In the genomic region with DNA sequence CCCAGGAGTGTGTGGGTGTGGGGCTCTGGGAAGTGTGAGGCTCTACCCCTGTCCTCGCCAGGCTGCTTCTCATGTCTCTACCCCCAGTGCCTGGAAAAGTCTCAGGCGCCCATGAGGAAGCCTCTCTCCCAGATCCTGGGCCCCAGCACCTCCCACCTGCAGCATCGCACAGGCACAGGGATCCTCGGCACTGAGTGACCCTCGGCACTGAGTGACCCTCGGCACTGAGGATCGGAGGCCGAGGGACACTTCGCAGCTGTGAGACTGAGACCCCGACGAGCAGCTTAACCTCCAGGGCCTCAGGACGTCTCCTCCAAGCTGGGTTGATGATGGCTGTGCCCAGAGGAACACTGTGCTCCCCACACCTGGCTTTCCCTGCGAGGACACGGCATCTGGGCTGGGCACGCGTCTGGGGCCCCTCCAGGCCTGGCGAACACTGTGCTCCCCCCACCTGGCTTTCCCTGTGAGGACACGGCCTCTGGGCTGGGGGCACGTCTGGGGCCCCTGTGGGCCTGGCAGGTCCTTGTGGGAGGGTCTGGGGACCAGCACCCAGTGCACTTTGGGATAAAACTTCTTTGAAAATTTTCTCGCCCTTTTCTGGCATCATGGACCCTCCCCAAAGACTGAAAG, we compare ENCODE assay signal across 11 cellular contexts.
"Had no signal": no experiment of that assay in that cellular context is flagged by ENCODE, and none has a peak within 500 bp of the region (broad histone marks: within the 10 kb centered on the region; RNA-seq: fewer than 3 reads in every experiment).

No MANE protein-coding gene starts in this region.

- H3K27ac ChIP-seq: esophagus muscularis mucosa, ovary, SK-N-MC, stomach had no signal

- H3K4me3 ChIP-seq: esophagus muscularis mucosa, ovary, SK-N-MC, stomach had no signal

- H3K9me3 ChIP-seq: esophagus muscularis mucosa, ovary, stomach had no signal

- H3K36me3 ChIP-seq: esophagus muscularis mucosa, ovary, stomach had no signal

- H3K27me3 ChIP-seq: ovary had no signal

- DNase-seq: activated CD4-positive, alpha-beta T cell treated with anti-CD3 and anti-CD28 coated beads for 4 hours; activated CD8-positive, alpha-beta T cell treated with anti-CD3 and anti-CD28 coated beads, Interleukin-2, amount 10 ng/mL, durations not matched to agents 7 days and 5 days; left cardiac atrium; mammary epithelial cell; stimulated activated CD4-positive, alpha-beta T cell treated with anti-CD3 and anti-CD28 coated beads, Interleukin-4, amount 100 ng/mL, for 4 hours; stomach; T1000 had no signal

- ATAC-seq: T-cell had no signal
